In the genomic region with DNA sequence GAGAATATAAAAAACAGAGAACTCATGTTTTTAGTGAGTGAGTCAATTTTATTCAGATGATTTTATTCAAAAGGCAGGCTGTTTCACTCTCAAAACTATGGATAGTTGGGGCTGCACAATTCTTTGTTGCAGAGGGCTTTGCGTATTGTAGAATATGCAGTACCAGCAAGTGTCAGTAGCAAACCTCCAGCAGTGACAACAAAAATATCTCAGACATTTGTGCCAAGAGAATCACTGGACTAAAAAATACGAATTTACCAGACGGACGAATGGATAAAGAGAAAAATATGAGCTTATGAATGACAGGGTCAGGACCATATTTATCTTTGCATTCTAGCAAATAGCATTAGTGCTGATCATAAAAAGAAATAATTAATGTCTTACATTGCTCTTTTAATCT, we compare ENCODE assay signal across 16 cellular contexts.
DNase-seq lines count a peak whose midpoint lies in the region; ATAC-seq and TF ChIP-seq lines count a peak whose summit lies in the region.
"Had no signal": no experiment of that assay in that cellular context is flagged by ENCODE, and none has a peak within 500 bp of the region (broad histone marks: within the 10 kb centered on the region; RNA-seq: fewer than 3 reads in every experiment).

No MANE protein-coding gene starts in this region.

- no peak overlapping the region for H3K4me3 Mint-ChIP-seq in activated CD8-positive, alpha-beta T cell treated with anti-CD3 and anti-CD28 coated beads for 36 hours
- H3K4me3 Mint-ChIP-seq: B cell; CD4-positive, alpha-beta T cell; CD8-positive, alpha-beta T cell had no signal

- no peak for TF ChIP-seq CTCF in activated CD8-positive, alpha-beta T cell treated with anti-CD3 and anti-CD28 coated beads for 36 hours (IDR thresholded peaks at IDR 0.05)

- no peak overlapping the region for H3K27ac Mint-ChIP-seq in activated CD8-positive, alpha-beta T cell treated with anti-CD3 and anti-CD28 coated beads for 36 hours
- H3K27ac Mint-ChIP-seq: B cell; CD4-positive, alpha-beta T cell; CD8-positive, alpha-beta T cell had no signal

- H3K9me3 Mint-ChIP-seq in activated CD8-positive, alpha-beta T cell treated with anti-CD3 and anti-CD28 coated beads for 36 hours, result no peaks in the 10 kb centered on the region
- H3K9me3 Mint-ChIP-seq: CD4-positive, alpha-beta T cell; CD8-positive, alpha-beta T cell had no signal

- no peak for ATAC-seq in activated CD8-positive, alpha-beta T cell treated with anti-CD3 and anti-CD28 coated beads for 36 hours
- ATAC-seq: A549; CD8-positive, alpha-beta T cell; GM12878 had no signal

- DNase-seq in G401 (ENCODE audit: low spot score) (peak; percentile 93), cerebellar cortex (ENCODE audit: low spot score) (peak; percentile 91), cerebellum (ENCODE audit: low spot score) (peak; percentile 68), NCI-H128 (lab: John Stamatoyannopoulos, UW; ENCODE audit: unreplicated experiment) (no peak), activated gamma-delta T cell (lab: John Stamatoyannopoulos, UW) (no peak)
- no peak for DNase-seq in activated CD8-positive, alpha-beta T cell treated with anti-CD3 and anti-CD28 coated beads for 36 hours
- DNase-seq: AML-193; Caco-2; Calu3; CD4-positive, alpha-beta T cell; CD8-positive, alpha-beta T cell; DMS79 treated with DMSO at 0.1 percent for 48 hours; GDM1 had no signal

- H3K27me3 Mint-ChIP-seq in activated CD8-positive, alpha-beta T cell treated with anti-CD3 and anti-CD28 coated beads for 36 hours, result no peaks in the 10 kb centered on the region
- H3K27me3 Mint-ChIP-seq: B cell had no signal

- no peaks in the 10 kb centered on the region for H3K4me1 Mint-ChIP-seq in activated CD8-positive, alpha-beta T cell treated with anti-CD3 and anti-CD28 coated beads for 36 hours (ENCODE audit: low read depth)
- H3K4me1 Mint-ChIP-seq: B cell had no signal

- in situ Hi-C loops in G401 (cut with HindIII; ENCODE audit: low sequenced_read_pairs), result no loop called here

- POLR2A ChIA-PET in activated CD8-positive, alpha-beta T cell treated with anti-CD3 and anti-CD28 coated beads for 36 hours (lab: Charles Lee), result no interaction called here

- no peaks in the 10 kb centered on the region for H3K36me3 Mint-ChIP-seq in activated CD8-positive, alpha-beta T cell treated with anti-CD3 and anti-CD28 coated beads for 36 hours (ENCODE audit: low read depth)
- H3K36me3 Mint-ChIP-seq: CD8-positive, alpha-beta T cell had no signal

- intact Hi-C loops in activated CD8-positive, alpha-beta T cell treated with anti-CD3 and anti-CD28 coated beads for 36 hours (cut with micrococcal nuclease), result no loop called here

- CTCF ChIA-PET in activated CD8-positive, alpha-beta T cell treated with anti-CD3 and anti-CD28 coated beads for 36 hours (lab: Charles Lee), result no interaction called here

Comparison
In these comparisons a context has a peak if more than half of its experiments do, and no peak if none do; other contexts are left out.
1. DNase-seq: peak in G401 (single experiment), cerebellar cortex (single experiment) and cerebellum (single experiment); none in NCI-H128 (single experiment), activated gamma-delta T cell (single experiment) and activated CD8-positive, alpha-beta T cell treated with anti-CD3 and anti-CD28 coated beads for 36 hours (single experiment).